Comparison of ENCODE assay signal across 26 cellular contexts in the genomic region with DNA sequence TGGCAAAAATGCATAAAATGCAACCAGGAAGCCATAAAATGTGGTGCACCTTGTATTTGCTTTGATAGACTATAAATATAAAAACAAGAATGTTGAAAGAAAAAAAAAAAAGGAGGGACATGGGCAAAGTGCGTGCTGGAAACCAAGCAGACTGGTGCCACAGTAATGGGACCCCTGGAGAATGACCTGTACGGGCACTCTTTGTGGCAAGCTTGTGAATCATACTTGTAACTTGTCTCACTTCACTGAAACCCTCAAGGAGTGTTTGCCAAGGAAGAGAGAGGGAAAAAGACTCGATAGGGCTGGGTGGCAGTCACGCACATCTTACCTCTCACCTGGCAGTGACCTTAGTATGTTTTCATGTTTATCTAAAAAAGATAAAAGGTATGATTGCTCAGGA.
DNase-seq lines count a peak whose midpoint lies in the region; ATAC-seq and TF ChIP-seq lines count a peak whose summit lies in the region.
"Had no signal": no experiment of that assay in that cellular context is flagged by ENCODE, and none has a peak within 500 bp of the region (broad histone marks: within the 10 kb centered on the region; RNA-seq: fewer than 3 reads in every experiment).

No MANE protein-coding gene starts in this region.

- H3K36me3 ChIP-seq in duodenal mucosa (ENCODE audit: control insufficient read depth in 1 of 2, insufficient read depth in 2 of 2, low read length in 2 of 2) (no peaks in the 10 kb centered on the region), spleen (no peaks in the 10 kb centered on the region)
- H3K36me3 ChIP-seq: BLaER1 treated with 17β-estradiol and CSF1 and Interleukin-3, amounts not matched to agents 10 nM and 100 nM; MG63; SJSA1 had no signal

- no peaks in the 10 kb centered on the region for H3K9me3 Mint-ChIP-seq in mesothelial cell of epicardium
- H3K9me3 Mint-ChIP-seq: CD4-positive, alpha-beta memory T cell; IgD-negative memory B cell had no signal

- no peak for ATAC-seq in GM19351 (IDR thresholded peaks at IDR 0.05; ENCODE audit: unreplicated experiment)
- ATAC-seq: HCT116, Right ventricle myocardium inferior had no signal

- H3K27ac ChIP-seq in duodenal mucosa (ENCODE audit: low read depth, low read length) = peak overlapping the region; percentile 20
- H3K27ac ChIP-seq in spleen = no peak overlapping the region
- H3K27ac ChIP-seq: 22Rv1; BLaER1 treated with 17β-estradiol and CSF1 and Interleukin-3, amounts not matched to agents 10 nM and 100 nM; GM23248; SJSA1 had no signal

- in situ Hi-C loops in ACHN (cut with HindIII; ENCODE audit: low pct_ligation_motif_present, low pct_unique_long_range_greater_than_20kb, low sequenced_read_pairs) = no loop called here

- intact Hi-C loops in spleen (cut with DNase I; ENCODE audit: low total_unique reads) = no loop called here

- no peak for TF ChIP-seq POLR2A in spleen (IDR thresholded peaks at IDR 0.05)

- H3K27me3 ChIP-seq in duodenal mucosa (ENCODE audit: control insufficient read depth in 1 of 2, insufficient read depth in 2 of 2, low read length in 2 of 2) = peaks cover 0 to 3% of the 10 kb centered on the region in 2 donors
- H3K27me3 ChIP-seq in spleen (replicated peaks in 1 of 7) = peaks cover 0 to 12% (median 3%) of the 10 kb centered on the region in 7 donors
- H3K27me3 ChIP-seq: BLaER1 treated with 17β-estradiol and CSF1 and Interleukin-3, amounts not matched to agents 10 nM and 100 nM; MG63; SJSA1 had no signal

- DNase-seq in ACHN (peak; percentile 33), LoVo (ENCODE audit: low spot score) (peak; percentile 88), mesothelial cell of epicardium (ENCODE audit: low spot score in 2 of 2, unreplicated experiment in 2 of 2) (no peak), ecto neural progenitor cell (ENCODE audit: low spot score) (no peak), spleen (no peak), cerebellar nuclear complex (lab: John Stamatoyannopoulos, UW) (no peak)
- DNase-seq: Caco-2; CD4-positive, alpha-beta memory T cell; DMS153; GDM1; GM23248; Karpas-422; MG63; NCI-H1417; NCI-H1694 treated with DMSO at 0.1 percent for 48 hours; NCI-H2081 treated with DMSO at 0.1 percent for 48 hours; NCI-H446; NCI-H526 had no signal

- WGBS in spleen, 5 donors = 72 to 87% (median 84%) methylated on average over 4 of the region's 4 CpGs

- H3K4me3 ChIP-seq in duodenal mucosa (ENCODE audit: low read depth in 1 of 2, low read length in 2 of 2) (no peak overlapping the region), spleen (no peak overlapping the region)
- H3K4me3 ChIP-seq: BLaER1 treated with 17β-estradiol and CSF1 and Interleukin-3, amounts not matched to agents 10 nM and 100 nM; GM23248; MG63; SJSA1 had no signal

- H3K4me1 Mint-ChIP-seq in mesothelial cell of epicardium = peaks cover 27% of the 10 kb centered on the region
- H3K4me1 Mint-ChIP-seq: CD4-positive, alpha-beta memory T cell; IgD-negative memory B cell had no signal

- no peaks in the 10 kb centered on the region for H3K27me3 Mint-ChIP-seq in mesothelial cell of epicardium (ENCODE audit: low read depth)

- no peaks in the 10 kb centered on the region for H3K36me3 Mint-ChIP-seq in mesothelial cell of epicardium
- H3K36me3 Mint-ChIP-seq: CD4-positive, alpha-beta memory T cell; IgD-negative memory B cell had no signal

- H3K9ac ChIP-seq in duodenal mucosa (ENCODE audit: low read depth in 1 of 2, low read length in 2 of 2) = no peak overlapping the region
- H3K9ac ChIP-seq: BLaER1 treated with 17β-estradiol and CSF1 and Interleukin-3, amounts not matched to agents 10 nM and 100 nM; GM23248 had no signal

- H3K4me3 Mint-ChIP-seq in mesothelial cell of epicardium = no peak overlapping the region
- H3K4me3 Mint-ChIP-seq: CD4-positive, alpha-beta memory T cell; IgD-negative memory B cell had no signal

- H3K9me3 ChIP-seq in duodenal mucosa (ENCODE audit: control insufficient read depth in 1 of 2, low read length in 2 of 2) (no peaks in the 10 kb centered on the region), spleen (no peaks in the 10 kb centered on the region)
- H3K9me3 ChIP-seq: BLaER1 treated with 17β-estradiol and CSF1 and Interleukin-3, amounts not matched to agents 10 nM and 100 nM; Caco-2; MG63; SJSA1 had no signal

- H3K4me1 ChIP-seq in duodenal mucosa (ENCODE audit: control insufficient read depth in 1 of 2, insufficient read depth in 2 of 2, low read length in 2 of 2) = no peaks in the 10 kb centered on the region
- H3K4me1 ChIP-seq in spleen = no peaks in the 10 kb centered on the region
- H3K4me1 ChIP-seq: BLaER1 treated with 17β-estradiol and CSF1 and Interleukin-3, amounts not matched to agents 10 nM and 100 nM; Caco-2; SJSA1 had no signal

- TF ChIP-seq CTCF in mesothelial cell of epicardium (IDR thresholded peaks at IDR 0.05; ENCODE audit: unreplicated experiment) (no peak), spleen (IDR thresholded peaks at IDR 0.05 in 8 of 11, conservative IDR thresholded peaks at IDR 0.05 in 3 of 11) (no peak)

- H3K27ac Mint-ChIP-seq in mesothelial cell of epicardium = peak overlapping the region; percentile 65
- H3K27ac Mint-ChIP-seq: CD4-positive, alpha-beta memory T cell; IgD-negative memory B cell had no signal

Comparison
In these comparisons a context has a peak if more than half of its experiments do, and no peak if none do; other contexts are left out.
1. DNase-seq: peak in ACHN (single experiment) and LoVo (single experiment); none in mesothelial cell of epicardium (0 of 2), ecto neural progenitor cell (single experiment), spleen (single experiment) and cerebellar nuclear complex (0 of 2).